Comparison of ENCODE assay signal across 8 cellular contexts in the genomic region with DNA sequence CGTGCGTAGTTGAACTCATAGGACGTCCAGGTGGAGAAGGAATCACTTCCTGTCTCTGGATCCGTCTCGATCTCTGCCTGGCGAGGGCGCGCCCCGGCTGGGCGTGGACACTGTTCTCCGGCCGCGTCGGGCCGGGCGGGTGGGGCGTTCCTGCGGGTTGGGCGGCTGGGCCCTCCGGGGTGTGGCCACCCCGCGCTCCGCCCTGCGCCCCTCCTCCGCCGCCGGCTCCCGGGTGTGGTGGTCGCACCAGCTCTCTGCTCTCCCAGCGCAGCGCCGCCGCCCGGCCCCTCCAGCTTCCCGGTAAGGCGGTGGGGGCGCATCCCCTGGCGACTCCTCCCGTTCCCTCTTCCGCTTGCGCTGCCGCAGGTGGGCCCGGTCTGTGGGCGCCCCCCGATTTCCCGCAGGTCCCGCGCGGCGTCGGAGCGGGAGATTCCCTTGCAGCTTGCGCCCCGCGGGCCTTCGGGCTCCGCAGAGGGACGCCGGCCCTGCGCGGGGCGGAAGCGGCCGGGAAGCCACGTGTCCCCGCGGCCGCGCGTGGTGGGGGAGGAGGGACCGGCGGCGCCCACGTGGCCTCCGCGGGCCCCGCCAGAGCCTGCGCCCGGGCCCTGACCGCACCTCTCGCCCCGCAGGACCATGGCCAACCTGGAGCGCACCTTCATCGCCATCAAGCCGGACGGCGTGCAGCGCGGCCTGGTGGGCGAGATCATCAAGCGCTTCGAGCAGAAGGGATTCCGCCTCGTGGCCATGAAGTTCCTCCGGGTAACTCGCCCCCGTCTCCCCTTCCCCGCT. TPM values are rescaled to one million over a fixed set of nuclear protein-coding genes. Genes with fewer than 3 reads are reported as not detected.
DNase-seq lines count a peak whose midpoint lies in the region; ATAC-seq and TF ChIP-seq lines count a peak whose summit lies in the region.

A gene (plus strand): TSS at position 214 of the 789 bp plus-strand sequence. CDS start 420 bp downstream, at position 634.

- H3K27me3 ChIP-seq in ACC112 (ENCODE audit: insufficient read depth, low read length) (no peaks in the 10 kb centered on the region), kidney epithelial cell (ENCODE audit: control insufficient read depth, insufficient read depth, low read length) (no peaks in the 10 kb centered on the region)

- H3K27ac ChIP-seq in ACC112 (ENCODE audit: low read depth, low read length) = peak within 1 kb of the TSS; percentile 80

- H3K36me3 ChIP-seq in ACC112 (ENCODE audit: insufficient read depth, low read length) (peaks cover 21% of the 10 kb centered on the region), kidney epithelial cell (ENCODE audit: control insufficient read depth, insufficient read depth, low read length) (peaks cover 2% of the 10 kb centered on the region)

- H3K9me3 Mint-ChIP-seq in chondrocyte (ENCODE audit: low read depth) = no peaks in the 10 kb centered on the region

- peaks cover 34% of the 10 kb centered on the region for H3K4me1 Mint-ChIP-seq in chondrocyte (ENCODE audit: low read depth)

- peak within 1 kb of the TSS; percentile 99 for H3K27ac Mint-ChIP-seq in chondrocyte (ENCODE audit: unreplicated experiment)

- peak within 1 kb of the TSS; percentile 8 for H2AFZ ChIP-seq in ACC112 (ENCODE audit: low read length, unreplicated experiment)

- H3K79me2 ChIP-seq in ACC112 (ENCODE audit: control insufficient read depth, insufficient read depth, low read length, unreplicated experiment) = peaks cover 26% of the 10 kb centered on the region

- peak within 1 kb of the TSS; percentile 89 for H3K4me3 ChIP-seq in ACC112 (ENCODE audit: low read depth, low read length)
- peak within 1 kb of the TSS; percentile 50 for H3K4me3 ChIP-seq in kidney epithelial cell (ENCODE audit: low read depth, low read length)

- DNase-seq in NCI-H2196 treated with DMSO at 0.1 percent for 48 hours (lab: John Stamatoyannopoulos, UW; ENCODE audit: unreplicated experiment) (peak; percentile 72), chondrocyte (ENCODE audit: low spot score) (peak; percentile 94), kidney epithelial cell (ENCODE audit: low read depth) (peak; percentile 39)
- DNase-seq in stimulated activated CD4-positive, alpha-beta T cell treated with anti-CD3 and anti-CD28 coated beads, Interleukin-15, amount 100 ng/mL, for 48 hours (ENCODE audit: low read depth in 2 of 2) = peak; percentile 44 to 61

- peaks cover 22% of the 10 kb centered on the region for H3K4me1 ChIP-seq in ACC112 (ENCODE audit: control insufficient read depth, insufficient read depth, low read length, unreplicated experiment)

- ATAC-seq in GM18517 (IDR thresholded peaks at IDR 0.05; ENCODE audit: unreplicated experiment) (peak; percentile 73), HG03039 (IDR thresholded peaks at IDR 0.05; ENCODE audit: unreplicated experiment) (peak; percentile 80)
- peak; percentile 80 for ATAC-seq in activated CD4-positive, CD25-positive, alpha-beta regulatory T cell treated with anti-CD3 and anti-CD28 coated beads, Interleukin-2, amount 50 U/mL, for 24 hours

- TF ChIP-seq CTCF in chondrocyte (IDR thresholded peaks at IDR 0.05) = no peak
- no peak for TF ChIP-seq CTCF in kidney epithelial cell (IDR thresholded peaks at IDR 0.05; ENCODE audit: insufficient read depth, low read length, poor library complexity, severe bottlenecking)

- peaks cover 23% of the 10 kb centered on the region for H3K36me3 Mint-ChIP-seq in chondrocyte (ENCODE audit: low read depth)

- H3K27me3 Mint-ChIP-seq in chondrocyte (ENCODE audit: low read depth) = no peaks in the 10 kb centered on the region

- H3K4me3 Mint-ChIP-seq in chondrocyte (ENCODE audit: unreplicated experiment) = peak within 1 kb of the TSS; percentile 93

RNA-seq across cellular contexts. Expression of the gene that starts here (rescaled TPM):
- total RNA-seq in chondrocyte (748 to 753 TPM (median 751 TPM) in 3 replicates), kidney epithelial cell (1,008 and 1,016 TPM in 2 replicates)

Comparison
In these comparisons a context has a peak if more than half of its experiments do, and no peak if none do; other contexts are left out.
1. Peak in every context shown above with its lines: DNase-seq, ATAC-seq, H3K4me3 ChIP-seq and H3K27ac ChIP-seq.
2. DNase-seq: peak in every context shown above with its lines; median percentile 94 in chondrocyte; 72 in NCI-H2196 treated with DMSO at 0.1 percent for 48 hours; 52 in stimulated activated CD4-positive, alpha-beta T cell treated with anti-CD3 and anti-CD28 coated beads, Interleukin-15, amount 100 ng/mL, for 48 hours; 39 in kidney epithelial cell.